ENCODE assay signal across 1 cellular context in genomic region chr7:80637453-80637852, GRCh38.
TF ChIP-seq lines count a peak whose summit lies in the region.

No MANE protein-coding gene starts in this region.

TF ChIP-seq in HCT116, 20 proteins besides CTCF, POLR2A, EP300 and RAD21:
- TF ChIP-seq YY1 (IDR thresholded peaks at IDR 0.05; ENCODE audit: extremely low read depth, insufficient replicate concordance, low read depth, low read length) (no peak), ZFX (IDR thresholded peaks at IDR 0.05) (no peak), ZNF274 (IDR thresholded peaks at IDR 0.05; ENCODE audit: low read depth, low read length) (no peak), SRF (IDR thresholded peaks at IDR 0.05; ENCODE audit: low read depth) (no peak), EGR1 (IDR thresholded peaks at IDR 0.05; ENCODE audit: low read depth) (no peak), SP1 (IDR thresholded peaks at IDR 0.05; ENCODE audit: low read depth) (no peak), POLR2AphosphoS5 (IDR thresholded peaks at IDR 0.05; ENCODE audit: low read depth, low read length) (no peak), ZBTB33 (IDR thresholded peaks at IDR 0.05; ENCODE audit: extremely low read depth, insufficient replicate concordance, low read length) (no peak), EZH2phosphoT487 (IDR thresholded peaks at IDR 0.05; ENCODE audit: borderline replicate concordance) (no peak), EZH2 (IDR thresholded peaks at IDR 0.05) (no peak), JUND (IDR thresholded peaks at IDR 0.05) (no peak), CBX3 (IDR thresholded peaks at IDR 0.05; ENCODE audit: low read depth) (no peak), TCF7L2 (IDR thresholded peaks at IDR 0.05; ENCODE audit: borderline replicate concordance, extremely low read depth, insufficient read depth, insufficient read length) (no peak)
- TF ChIP-seq, protein P1, sequence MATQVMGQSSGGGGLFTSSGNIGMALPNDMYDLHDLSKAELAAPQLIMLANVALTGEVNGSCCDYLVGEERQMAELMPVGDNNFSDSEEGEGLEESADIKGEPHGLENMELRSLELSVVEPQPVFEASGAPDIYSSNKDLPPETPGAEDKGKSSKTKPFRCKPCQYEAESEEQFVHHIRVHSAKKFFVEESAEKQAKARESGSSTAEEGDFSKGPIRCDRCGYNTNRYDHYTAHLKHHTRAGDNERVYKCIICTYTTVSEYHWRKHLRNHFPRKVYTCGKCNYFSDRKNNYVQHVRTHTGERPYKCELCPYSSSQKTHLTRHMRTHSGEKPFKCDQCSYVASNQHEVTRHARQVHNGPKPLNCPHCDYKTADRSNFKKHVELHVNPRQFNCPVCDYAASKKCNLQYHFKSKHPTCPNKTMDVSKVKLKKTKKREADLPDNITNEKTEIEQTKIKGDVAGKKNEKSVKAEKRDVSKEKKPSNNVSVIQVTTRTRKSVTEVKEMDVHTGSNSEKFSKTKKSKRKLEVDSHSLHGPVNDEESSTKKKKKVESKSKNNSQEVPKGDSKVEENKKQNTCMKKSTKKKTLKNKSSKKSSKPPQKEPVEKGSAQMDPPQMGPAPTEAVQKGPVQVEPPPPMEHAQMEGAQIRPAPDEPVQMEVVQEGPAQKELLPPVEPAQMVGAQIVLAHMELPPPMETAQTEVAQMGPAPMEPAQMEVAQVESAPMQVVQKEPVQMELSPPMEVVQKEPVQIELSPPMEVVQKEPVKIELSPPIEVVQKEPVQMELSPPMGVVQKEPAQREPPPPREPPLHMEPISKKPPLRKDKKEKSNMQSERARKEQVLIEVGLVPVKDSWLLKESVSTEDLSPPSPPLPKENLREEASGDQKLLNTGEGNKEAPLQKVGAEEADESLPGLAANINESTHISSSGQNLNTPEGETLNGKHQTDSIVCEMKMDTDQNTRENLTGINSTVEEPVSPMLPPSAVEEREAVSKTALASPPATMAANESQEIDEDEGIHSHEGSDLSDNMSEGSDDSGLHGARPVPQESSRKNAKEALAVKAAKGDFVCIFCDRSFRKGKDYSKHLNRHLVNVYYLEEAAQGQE (IDR thresholded peaks at IDR 0.05; ENCODE audit: low read depth), result no peak
- TF ChIP-seq, protein P2, sequence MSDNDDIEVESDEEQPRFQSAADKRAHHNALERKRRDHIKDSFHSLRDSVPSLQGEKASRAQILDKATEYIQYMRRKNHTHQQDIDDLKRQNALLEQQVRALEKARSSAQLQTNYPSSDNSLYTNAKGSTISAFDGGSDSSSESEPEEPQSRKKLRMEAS (IDR thresholded peaks at IDR 0.05), result no peak
